ENCODE assay signal across 19 cellular contexts in the genomic region with DNA sequence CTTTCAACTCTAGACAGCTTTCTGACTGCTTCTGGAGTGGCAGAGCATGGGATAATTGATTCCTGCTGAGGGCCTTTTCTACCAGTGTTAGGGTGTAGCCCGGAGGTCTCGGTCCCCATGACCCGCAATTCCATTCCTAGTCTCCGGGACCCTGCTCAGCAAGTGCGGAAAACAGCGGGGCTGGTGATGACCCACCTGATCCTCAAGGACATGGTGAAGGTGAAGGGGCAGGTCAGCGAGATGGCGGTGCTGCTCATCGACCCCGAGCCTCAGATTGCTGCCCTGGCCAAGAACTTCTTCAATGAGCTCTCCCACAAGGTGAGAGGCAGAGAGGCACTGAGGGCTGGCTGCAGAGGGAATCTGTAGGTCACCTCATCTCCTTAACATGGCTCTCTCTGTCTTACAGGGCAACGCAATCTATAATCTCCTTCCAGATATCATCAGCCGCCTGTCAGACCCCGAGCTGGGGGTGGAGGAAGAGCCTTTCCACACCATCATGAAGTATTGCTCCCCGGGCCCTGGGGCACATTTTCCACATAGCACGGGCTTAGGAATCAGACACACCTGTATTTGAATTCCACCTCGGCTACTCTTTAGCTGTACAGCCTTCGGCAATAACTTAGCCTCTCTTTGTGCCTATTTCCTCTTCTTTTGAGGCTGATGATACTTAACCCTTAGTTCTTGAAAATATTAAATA. TPM values are rescaled to one million over a fixed set of nuclear protein-coding genes. Genes with fewer than 3 reads are reported as not detected.
A peak's percentile ranks its signal among the peaks of the same experiment; 100 is the strongest.
DNase-seq lines count a peak whose midpoint lies in the region; ATAC-seq and TF ChIP-seq lines count a peak whose summit lies in the region.
"Had no signal": no experiment of that assay in that cellular context is flagged by ENCODE, and none has a peak within 500 bp of the region (broad histone marks: within the 10 kb centered on the region; RNA-seq: fewer than 3 reads in every experiment).

No MANE protein-coding gene starts in this region.

- H3K27me3 Mint-ChIP-seq in CD8-positive, alpha-beta T cell (ENCODE audit: low read depth) = no peaks in the 10 kb centered on the region
- H3K27me3 Mint-ChIP-seq: T-helper 17 cell had no signal

- H3K27ac ChIP-seq in CD8-positive, alpha-beta T cell (ENCODE audit: low read depth, low read length) = no peak overlapping the region
- H3K27ac ChIP-seq in PC-9 (peak overlapping the region; percentile 63), foreskin keratinocyte (no peak overlapping the region)
- H3K27ac ChIP-seq: colonic mucosa, HL-60, SJSA1, suprapubic skin, VCaP had no signal

- no peak overlapping the region for H3K4me3 ChIP-seq in CD8-positive, alpha-beta T cell (ENCODE audit: low read depth, low read length)
- no peak overlapping the region for H3K4me3 ChIP-seq in PC-9
- H3K4me3 ChIP-seq: colonic mucosa, heart right ventricle, SJSA1, suprapubic skin had no signal

- H3K9me3 Mint-ChIP-seq in CD8-positive, alpha-beta T cell = no peaks in the 10 kb centered on the region
- H3K9me3 Mint-ChIP-seq: immature natural killer cell had no signal

- no peaks in the 10 kb centered on the region for H3K27me3 ChIP-seq in CD8-positive, alpha-beta T cell (ENCODE audit: insufficient read depth, low read length)
- H3K27me3 ChIP-seq in PC-9 (ENCODE audit: insufficient read depth, low read depth) (no peaks in the 10 kb centered on the region), foreskin keratinocyte (no peaks in the 10 kb centered on the region)
- H3K27me3 ChIP-seq: colonic mucosa, heart right ventricle, SJSA1, suprapubic skin had no signal

- BruUV-seq in PC-9 (replicated peaks; lab: Mats Ljungman, UMichigan) = no TSS peak

- no peak for ATAC-seq in CD8-positive, alpha-beta T cell
- ATAC-seq in foreskin keratinocyte (peak; percentile 34), HG03460 (IDR thresholded peaks at IDR 0.05; ENCODE audit: unreplicated experiment) (no peak), GM19463 (IDR thresholded peaks at IDR 0.05; ENCODE audit: unreplicated experiment) (no peak)
- ATAC-seq: heart right ventricle, T-helper 17 cell had no signal

- POLR2A ChIA-PET in CD8-positive, alpha-beta T cell (lab: Charles Lee) = no interaction called here
- POLR2A ChIA-PET in PC-9 (lab: Charles Lee; ENCODE audit: unreplicated experiment) = interaction anchor here (0.8 kb wide), 1 partner anchor 9 kb away, joined by 4 read pairs; no protein-coding TSS in a partner anchor

- peaks cover 76% of the 10 kb centered on the region for H3K36me3 Mint-ChIP-seq in CD8-positive, alpha-beta T cell

- peaks cover 19% of the 10 kb centered on the region for H3K4me1 Mint-ChIP-seq in CD8-positive, alpha-beta T cell (ENCODE audit: low read depth)

- H3K36me3 ChIP-seq in CD8-positive, alpha-beta T cell (ENCODE audit: insufficient read depth, low read length) = peaks cover 64% of the 10 kb centered on the region
- H3K36me3 ChIP-seq in PC-9 (ENCODE audit: low read depth) = peaks cover 56% of the 10 kb centered on the region

- H4K20me1 ChIP-seq in PC-9 (ENCODE audit: insufficient read depth) = no peaks in the 10 kb centered on the region

- H2AFZ ChIP-seq in PC-9 = no peak overlapping the region

- CTCF ChIA-PET in CD8-positive, alpha-beta T cell (lab: Charles Lee) = interaction anchor here (0.8 to 2.4 kb wide), 6 partner anchors 9 to 192 kb away, joined by 3 to 11 read pairs (median 6); no protein-coding TSS in a partner anchor
- CTCF ChIA-PET in PC-9 (lab: Charles Lee) = interaction anchor here (1.0 kb wide), 1 partner anchor 9 kb away, joined by 4 read pairs; no protein-coding TSS in a partner anchor

- peak overlapping the region; percentile 27 for H3K27ac Mint-ChIP-seq in CD8-positive, alpha-beta T cell

- H3K4me2 ChIP-seq in PC-9 = peak overlapping the region; percentile 52

- H3K9me3 ChIP-seq in CD8-positive, alpha-beta T cell (ENCODE audit: low read length) = no peaks in the 10 kb centered on the region
- H3K9me3 ChIP-seq in PC-9 (ENCODE audit: insufficient read depth, low read depth) = no peaks in the 10 kb centered on the region
- H3K9me3 ChIP-seq: colonic mucosa, heart right ventricle, SJSA1, suprapubic skin had no signal

- H3K4me1 ChIP-seq in CD8-positive, alpha-beta T cell (ENCODE audit: insufficient read depth, low read length) = peaks cover 18% of the 10 kb centered on the region
- H3K4me1 ChIP-seq in PC-9 (replicated peaks; ENCODE audit: insufficient read depth) = peaks cover 55% of the 10 kb centered on the region
- peaks cover 31% of the 10 kb centered on the region for H3K4me1 ChIP-seq in foreskin keratinocyte

- DNase-seq in CD8-positive, alpha-beta T cell = no peak
- DNase-seq in PC-9 (peak; percentile 90 to 94), foreskin keratinocyte (peak in 1 of 2 donors; percentile 90), NCI-H2107 treated with DMSO at 0.1 percent for 48 hours (lab: John Stamatoyannopoulos, UW; ENCODE audit: unreplicated experiment) (no peak)
- DNase-seq: activated CD4-positive, alpha-beta T cell treated with anti-CD3 and anti-CD28 coated beads, Interleukin-2, amount 50 U/mL, for 48 hours; activated naive CD4-positive, alpha-beta T cell treated with anti-CD3 and anti-CD28 coated beads, Interleukin-2, amount 50 U/mL, for 16 hours; activated T-cell treated with anti-CD3 and anti-CD28 coated beads, Interleukin-2, amount 50 U/mL, for 48 hours; colonic mucosa; heart right ventricle; immature natural killer cell; NCI-H774; OCI-M1; T-helper 17 cell had no signal

- H3K9me2 ChIP-seq in PC-9 (ENCODE audit: insufficient read depth) = no peaks in the 10 kb centered on the region

- H3K4me3 Mint-ChIP-seq in CD8-positive, alpha-beta T cell = no peak overlapping the region
- H3K4me3 Mint-ChIP-seq: immature natural killer cell, T-helper 17 cell had no signal

- peaks cover 84% of the 10 kb centered on the region for H3F3A ChIP-seq in PC-9 (ENCODE audit: insufficient read depth, low read depth)

- intact Hi-C loops in CD8-positive, alpha-beta T cell (cut with DNase I, micrococcal nuclease) = no loop called here
- intact Hi-C loops in PC-9 (cut with micrococcal nuclease; ENCODE audit: unreplicated experiment) = no loop called here

- peaks cover 33% of the 10 kb centered on the region; the same call in 1 of the 2 replicates for H3K79me2 ChIP-seq in PC-9 (ENCODE audit: low read depth)

- no peak for TF ChIP-seq CTCF in CD8-positive, alpha-beta T cell (IDR thresholded peaks at IDR 0.05)
- TF ChIP-seq CTCF in PC-9 (conservative IDR thresholded peaks at IDR 0.05) = no peak
- no peak for TF ChIP-seq CTCF in foreskin keratinocyte (conservative IDR thresholded peaks at IDR 0.05)

RNA-seq across cellular contexts. Expression of a gene that starts 5.6 kb away (rescaled TPM):
- 100 to 1,000 TPM; 503 to 513 TPM for total RNA-seq in CD8-positive, alpha-beta T cell
- total RNA-seq in PC-9 (2021) (6,143 and 8,169 TPM in 2 replicates), foreskin keratinocyte (6,442 and 6,736 TPM in 2 replicates)
- 7,678 and 8,217 TPM in 2 replicates for polyA plus RNA-seq in foreskin keratinocyte

RNA-seq across cellular contexts. Expression of a gene that starts 27.2 kb away (rescaled TPM):
- total RNA-seq in CD8-positive, alpha-beta T cell = 10 to 100 TPM; 16.7 to 18.4 TPM
- total RNA-seq in PC-9 (2021) = 0.65 and 0.70 TPM in 2 replicates
- 1.7 and 2.7 TPM in 2 replicates for total RNA-seq in foreskin keratinocyte
- 2.7 and 5.0 TPM in 2 replicates for polyA plus RNA-seq in foreskin keratinocyte

RNA-seq across cellular contexts. Expression of a gene that starts 34.8 kb away (rescaled TPM):
- 10 to 100 TPM; 11.7 to 13.4 TPM for total RNA-seq in CD8-positive, alpha-beta T cell
- total RNA-seq in PC-9 (2021) (220 and 266 TPM in 2 replicates), foreskin keratinocyte (64.5 and 86.2 TPM in 2 replicates)
- polyA plus RNA-seq in foreskin keratinocyte = 26.1 and 35.7 TPM in 2 replicates

RNA-seq across cellular contexts. Expression of a gene that starts 35.6 kb away (rescaled TPM):
- total RNA-seq in CD8-positive, alpha-beta T cell = 10 to 100 TPM; 17.4 to 18.4 TPM
- total RNA-seq in PC-9 (2021) = 432 and 456 TPM in 2 replicates
- total RNA-seq in foreskin keratinocyte = 193 and 210 TPM in 2 replicates
- 303 and 321 TPM in 2 replicates for polyA plus RNA-seq in foreskin keratinocyte

RNA-seq across cellular contexts. Expression of a gene that starts 39.4 kb away (rescaled TPM):
- total RNA-seq in CD8-positive, alpha-beta T cell = 10 to 100 TPM; 74.4 to 83.6 TPM
- total RNA-seq in PC-9 (2021) (97.5 and 101 TPM in 2 replicates), foreskin keratinocyte (64.2 and 65.6 TPM in 2 replicates)
- 46.8 and 61.1 TPM in 2 replicates for polyA plus RNA-seq in foreskin keratinocyte

Comparison
In these comparisons a context has a peak if more than half of its experiments do, and no peak if none do; other contexts are left out.
1. DNase-seq: peak in PC-9 (2 of 2); none in CD8-positive, alpha-beta T cell (0 of 7) and NCI-H2107 treated with DMSO at 0.1 percent for 48 hours (single experiment).
2. RNA of a gene that starts 5.6 kb away (total RNA-seq): 6,143 to 8,169 TPM in PC-9 and 6,442 to 6,736 TPM in foreskin keratinocyte; 503 to 513 TPM in CD8-positive, alpha-beta T cell; every median in the first group is over 10 times any median in the second.